23 cellular contexts compared by ENCODE assay signal in the genomic region with DNA sequence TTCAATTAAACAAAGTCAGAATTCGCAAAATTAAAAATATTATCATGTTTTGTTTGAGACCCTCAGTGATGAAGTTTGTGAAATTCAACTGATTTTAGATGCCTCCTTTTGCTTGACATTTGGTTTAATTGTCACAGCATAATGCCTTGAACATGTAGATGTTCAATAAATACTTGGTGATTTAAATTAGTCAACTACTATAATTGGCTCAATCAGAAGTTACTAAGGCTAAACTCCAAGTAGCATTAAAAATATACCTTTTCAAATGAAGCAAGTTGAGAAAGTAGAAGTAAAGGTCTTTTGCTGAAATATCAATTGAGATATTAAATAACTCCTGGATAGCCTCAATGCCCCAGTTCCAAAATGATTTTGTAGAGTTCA.
"Had no signal": no experiment of that assay in that cellular context is flagged by ENCODE, and none has a peak within 500 bp of the region (broad histone marks: within the 10 kb centered on the region; RNA-seq: fewer than 3 reads in every experiment).

No MANE protein-coding gene starts in this region.

- DNase-seq: colonic mucosa; cortex of kidney; effector CD8-positive, alpha-beta T cell; effector memory CD8-positive, alpha-beta T cell; endodermal cell; erythroblast; esophagus squamous epithelium; foreskin fibroblast; foreskin melanocyte; gastrocnemius medialis; glutamatergic neuron; head of caudate nucleus; heart right ventricle; hippocampal formation; left cardiac atrium; left lung; left ventricle myocardium superior; lower lobe of right lung; mesenchymal stem cell; midbrain; naive thymus-derived CD4-positive, alpha-beta T cell had no signal

- H3K36me3 ChIP-seq: colonic mucosa, esophagus squamous epithelium, gastrocnemius medialis, heart right ventricle, left lung, lower lobe of right lung had no signal

- H3K27ac ChIP-seq: colonic mucosa, epithelial cell of prostate, esophagus squamous epithelium, gastrocnemius medialis, heart right ventricle, left lung, lower lobe of right lung had no signal

- H3K4me3 ChIP-seq: colonic mucosa, esophagus squamous epithelium, gastrocnemius medialis, heart right ventricle, left lung, lower lobe of right lung had no signal

- ATAC-seq: effector memory CD8-positive, alpha-beta T cell; gastrocnemius medialis; heart right ventricle; left cardiac atrium; left lung; left ventricle myocardium superior; lower lobe of right lung; naive thymus-derived CD4-positive, alpha-beta T cell had no signal

- H3K27me3 Mint-ChIP-seq: dendritic cell treated with granulocyte-macrophage colony-stimulating factor and Interleukin-4, amounts not matched to agents 40 ng/mL and 50 ng/mL, for 4 days had no signal

- H3K4me3 Mint-ChIP-seq: dendritic cell treated with granulocyte-macrophage colony-stimulating factor and Interleukin-4, amounts not matched to agents 40 ng/mL and 50 ng/mL, for 4 days; effector memory CD8-positive, alpha-beta T cell; endodermal cell; naive thymus-derived CD4-positive, alpha-beta T cell had no signal

- H3K9me3 ChIP-seq: colonic mucosa, esophagus squamous epithelium, gastrocnemius medialis, heart right ventricle, left lung, lower lobe of right lung had no signal

- H3K27ac Mint-ChIP-seq: dendritic cell treated with granulocyte-macrophage colony-stimulating factor and Interleukin-4, amounts not matched to agents 40 ng/mL and 50 ng/mL, for 4 days; effector memory CD8-positive, alpha-beta T cell; endodermal cell; naive thymus-derived CD4-positive, alpha-beta T cell had no signal

- H3K36me3 Mint-ChIP-seq: naive thymus-derived CD4-positive, alpha-beta T cell had no signal

- H3K4me1 ChIP-seq: colonic mucosa, gastrocnemius medialis, left lung had no signal

- H3K9me3 Mint-ChIP-seq: dendritic cell treated with granulocyte-macrophage colony-stimulating factor and Interleukin-4, amounts not matched to agents 40 ng/mL and 50 ng/mL, for 4 days; effector memory CD8-positive, alpha-beta T cell; endodermal cell had no signal
